Comparison of ENCODE assay signal across 4 cellular contexts in genomic region chr3:195630086-195630917, GRCh38. TPM values are rescaled to one million over a fixed set of nuclear protein-coding genes. Genes with fewer than 3 reads are reported as not detected.
"Had no signal": no experiment of that assay in that cellular context is flagged by ENCODE, and none has a peak within 500 bp of the region (broad histone marks: within the 10 kb centered on the region; RNA-seq: fewer than 3 reads in every experiment).

No MANE protein-coding gene starts in this region.

RNA-seq across cellular contexts. Expression of gene APOD, which starts 46.6 kb away (rescaled TPM):
- total RNA-seq: foreskin keratinocyte, kidney epithelial cell, natural killer cell, WTC11 had no signal
